Comparison of ENCODE assay signal across 20 cellular contexts in genomic region chr5:53936481-53937352, GRCh38.
DNase-seq lines count a peak whose midpoint lies in the region; ATAC-seq and TF ChIP-seq lines count a peak whose summit lies in the region.
"Had no signal": no experiment of that assay in that cellular context is flagged by ENCODE, and none has a peak within 500 bp of the region (broad histone marks: within the 10 kb centered on the region; RNA-seq: fewer than 3 reads in every experiment).

No MANE protein-coding gene starts in this region.

- no peak overlapping the region for H3K27ac Mint-ChIP-seq in activated CD8-positive, alpha-beta memory T cell treated with anti-CD3 and anti-CD28 coated beads, Interleukin-2, amount 10 ng/mL, durations not matched to agents 7 days and 5 days
- H3K27ac Mint-ChIP-seq: effector memory CD8-positive, alpha-beta T cell; stimulated activated naive CD8-positive, alpha-beta T cell treated with anti-CD3 and anti-CD28 coated beads, Interleukin-15, Interleukin-2, amounts not matched to agents 100 ng/mL and 50 ng/mL, for 24 hours had no signal

- CTCF ChIA-PET in activated CD8-positive, alpha-beta memory T cell treated with anti-CD3 and anti-CD28 coated beads, Interleukin-2, amount 10 ng/mL, durations not matched to agents 7 days and 5 days (lab: Charles Lee), result no interaction called here

- DNase-seq in GM03348 (ENCODE audit: low spot score), result peak; percentile 21
- DNase-seq in adrenal gland, result peak in 6 of 7 donors; percentile 18 to 61 (median 26)
- peak; percentile 24 to 50 for DNase-seq in heart right ventricle
- peak; percentile 32 for DNase-seq in skeletal muscle cell (ENCODE audit: low read depth)
- DNase-seq in NCI-H748 (lab: John Stamatoyannopoulos, UW; ENCODE audit: unreplicated experiment), result no peak
- no peak for DNase-seq in activated CD8-positive, alpha-beta memory T cell treated with anti-CD3 and anti-CD28 coated beads, Interleukin-2, amount 10 ng/mL, durations not matched to agents 7 days and 5 days
- no peak for DNase-seq in NCI-H1417 (lab: John Stamatoyannopoulos, UW)
- DNase-seq: activated CD4-positive, alpha-beta T cell treated with anti-CD3 and anti-CD28 coated beads, Interleukin-2, amount 50 U/mL, for 1 hour; activated gamma-delta T cell treated with Interleukin-2 at 50 U/mL for 16 hours; cerebellar nuclear complex; effector memory CD8-positive, alpha-beta T cell; foreskin melanocyte; NCI-H1436; NK-92 treated with Interleukin-12 subunit alpha and Interleukin-12 subunit beta, amount 100 ng/mL, for 24 hours; retina had no signal

- H3K9me3 ChIP-seq in adrenal gland (replicated peaks in 1 of 3) (no peaks in the 10 kb centered on the region), heart right ventricle (no peaks in the 10 kb centered on the region)
- H3K9me3 ChIP-seq: neutrophil had no signal

- no peaks in the 10 kb centered on the region for H3K27me3 ChIP-seq in adrenal gland
- H3K27me3 ChIP-seq in heart right ventricle, result no peaks in the 10 kb centered on the region
- H3K27me3 ChIP-seq: neutrophil had no signal

- no peak overlapping the region for H3K27ac ChIP-seq in adrenal gland
- peak overlapping the region in 2 of 10 donors; percentile 13 to 14 for H3K27ac ChIP-seq in heart right ventricle
- H3K27ac ChIP-seq: neutrophil, RWPE1 had no signal

- H3K4me1 ChIP-seq in adrenal gland (replicated peaks in 1 of 2), result peaks cover 0 to 15% of the 10 kb centered on the region in 2 donors
- peaks cover 0 to 39% (median 19%) of the 10 kb centered on the region in 9 donors for H3K4me1 ChIP-seq in heart right ventricle

- H3K36me3 ChIP-seq in adrenal gland (replicated peaks in 1 of 2) (no peaks in the 10 kb centered on the region), heart right ventricle (peaks cover 0 to 15% (median 0%) of the 10 kb centered on the region in 9 donors)
- H3K36me3 ChIP-seq: neutrophil had no signal

- H3K4me3 ChIP-seq in adrenal gland (no peak overlapping the region), heart right ventricle (no peak overlapping the region), skeletal muscle cell (ENCODE audit: low read depth, low read length) (no peak overlapping the region)
- H3K4me3 ChIP-seq: GM12878 had no signal

- TF ChIP-seq CTCF in adrenal gland (IDR thresholded peaks at IDR 0.05) (no peak), heart right ventricle (IDR thresholded peaks at IDR 0.05) (no peak)

- no peak overlapping the region for H3K4me3 Mint-ChIP-seq in activated CD8-positive, alpha-beta memory T cell treated with anti-CD3 and anti-CD28 coated beads, Interleukin-2, amount 10 ng/mL, durations not matched to agents 7 days and 5 days
- H3K4me3 Mint-ChIP-seq: effector memory CD8-positive, alpha-beta T cell; stimulated activated naive CD8-positive, alpha-beta T cell treated with anti-CD3 and anti-CD28 coated beads, Interleukin-15, Interleukin-2, amounts not matched to agents 100 ng/mL and 50 ng/mL, for 24 hours had no signal

- H3K27me3 Mint-ChIP-seq in activated CD8-positive, alpha-beta memory T cell treated with anti-CD3 and anti-CD28 coated beads, Interleukin-2, amount 10 ng/mL, durations not matched to agents 7 days and 5 days, result no peaks in the 10 kb centered on the region
- H3K27me3 Mint-ChIP-seq: effector memory CD8-positive, alpha-beta T cell; stimulated activated naive CD8-positive, alpha-beta T cell treated with anti-CD3 and anti-CD28 coated beads, Interleukin-15, Interleukin-2, amounts not matched to agents 100 ng/mL and 50 ng/mL, for 24 hours had no signal

- intact Hi-C loops in adrenal gland (cut with DNase I) (no loop called here), heart right ventricle (cut with DNase I) (no loop called here)

- no peaks in the 10 kb centered on the region for H3K9me3 Mint-ChIP-seq in activated CD8-positive, alpha-beta memory T cell treated with anti-CD3 and anti-CD28 coated beads, Interleukin-2, amount 10 ng/mL, durations not matched to agents 7 days and 5 days (ENCODE audit: low read depth)
- H3K9me3 Mint-ChIP-seq: effector memory CD8-positive, alpha-beta T cell; stimulated activated naive CD8-positive, alpha-beta T cell treated with anti-CD3 and anti-CD28 coated beads, Interleukin-15, Interleukin-2, amounts not matched to agents 100 ng/mL and 50 ng/mL, for 24 hours had no signal

- 60 to 71% (median 62%) methylated on average over 7 of the region's 7 CpGs for WGBS in adrenal gland, 4 donors
- WGBS in heart right ventricle, 2 donors, result 35 to 45% methylated on average over 7 of the region's 7 CpGs

- H3K4me1 Mint-ChIP-seq in activated CD8-positive, alpha-beta memory T cell treated with anti-CD3 and anti-CD28 coated beads, Interleukin-2, amount 10 ng/mL, durations not matched to agents 7 days and 5 days, result no peaks in the 10 kb centered on the region

- peaks cover 2% of the 10 kb centered on the region for H3K36me3 Mint-ChIP-seq in activated CD8-positive, alpha-beta memory T cell treated with anti-CD3 and anti-CD28 coated beads, Interleukin-2, amount 10 ng/mL, durations not matched to agents 7 days and 5 days

- no peak for TF ChIP-seq POLR2A in adrenal gland (IDR thresholded peaks at IDR 0.05)

- ATAC-seq in heart right ventricle, result peak in 7 of 8 donors; percentile 38 to 83 (median 58)
- no peak for ATAC-seq in activated CD8-positive, alpha-beta memory T cell treated with anti-CD3 and anti-CD28 coated beads, Interleukin-2, amount 10 ng/mL, durations not matched to agents 7 days and 5 days
- no peak for ATAC-seq in GM19455 (IDR thresholded peaks at IDR 0.05; ENCODE audit: unreplicated experiment)
- ATAC-seq: effector memory CD8-positive, alpha-beta T cell; GM12878 had no signal

Comparison
In these comparisons a context has a peak if more than half of its experiments do, and no peak if none do; other contexts are left out.
1. DNase-seq: peak in GM03348 (single experiment), adrenal gland (6 of 7), heart right ventricle (2 of 2) and skeletal muscle cell (single experiment); none in NCI-H748 (single experiment), activated CD8-positive, alpha-beta memory T cell treated with anti-CD3 and anti-CD28 coated beads, Interleukin-2, amount 10 ng/mL, durations not matched to agents 7 days and 5 days (single experiment) and NCI-H1417 (0 of 3).
2. ATAC-seq: peak in heart right ventricle (7 of 8); none in activated CD8-positive, alpha-beta memory T cell treated with anti-CD3 and anti-CD28 coated beads, Interleukin-2, amount 10 ng/mL, durations not matched to agents 7 days and 5 days (single experiment) and GM19455 (single experiment).